8 cellular contexts compared by ENCODE assay signal in genomic region chr7:74026406-74027123, GRCh38. TPM values are rescaled to one million over a fixed set of nuclear protein-coding genes. Genes with fewer than 3 reads are reported as not detected.
DNase-seq lines count a peak whose midpoint lies in the region; ATAC-seq and TF ChIP-seq lines count a peak whose summit lies in the region.

No MANE protein-coding gene starts in this region.

- H3K27me3 ChIP-seq in SJCRH30 = no peaks in the 10 kb centered on the region
- no peaks in the 10 kb centered on the region for H3K27me3 ChIP-seq in ovary
- H3K27me3 ChIP-seq in testis = no peaks in the 10 kb centered on the region

- no peaks in the 10 kb centered on the region for H3K9me3 ChIP-seq in SJCRH30 (replicated peaks)
- no peaks in the 10 kb centered on the region for H3K9me3 ChIP-seq in ovary
- no peaks in the 10 kb centered on the region for H3K9me3 ChIP-seq in testis

- TF ChIP-seq EP300 in ovary (IDR thresholded peaks at IDR 0.05) = no peak

- peak overlapping the region; percentile 58; the same call in 1 of the 2 replicates for H3K27ac ChIP-seq in SJCRH30
- H3K27ac ChIP-seq in ovary = peak overlapping the region; percentile 34 to 89
- peak overlapping the region; percentile 74 to 80 for H3K27ac ChIP-seq in testis

- H3K4me3 ChIP-seq in SJCRH30 (0 out of 2 replicates have a peak overlapping the region, but pooled peaks have one; percentile 61), ovary (no peak overlapping the region), testis (no peak overlapping the region)

- WGBS in ovary, 3 donors = 12 to 13% (median 12%) methylated on average over 14 of the region's 14 CpGs
- 24 to 32% methylated on average over 12 to 14 of the region's 14 CpGs for WGBS in testis, 2 donors

- H3K4me1 ChIP-seq in SJCRH30 = peaks cover 41% of the 10 kb centered on the region
- H3K4me1 ChIP-seq in ovary (ENCODE audit: insufficient read depth) = peaks cover 35% of the 10 kb centered on the region
- peaks cover 45% of the 10 kb centered on the region for H3K4me1 ChIP-seq in testis

- intact Hi-C loops in ovary (cut with DNase I) = loop anchor here (5.0 to 10.0 kb wide), 4 partner anchors 51 to 162 kb away; partner anchors contain the start of gene TMEM270 (in 1 of the 4)
- intact Hi-C loops in testis (cut with DNase I; ENCODE audit: low total_unique reads) = loop anchor here (5.0 kb wide), 1 partner anchor 134 kb away; no protein-coding TSS in a partner anchor

- DNase-seq in DMS 273 treated with DMSO at 0.1 percent for 48 hours (lab: John Stamatoyannopoulos, UW) (peak; percentile 43), SJCRH30 (peak; percentile 82 to 90), germinal center (ENCODE audit: low spot score) (peak; percentile 76), ovary (peak; percentile 80 to 92 (median 90)), testis (peak; percentile 89)
- DNase-seq in activated naive CD4-positive, alpha-beta T cell treated with Interleukin-2 at 50 U/mL for 16 hours = peak; percentile 68

- TF ChIP-seq POLR2A in ovary (IDR thresholded peaks at IDR 0.05) (no peak), testis (IDR thresholded peaks at IDR 0.05) (no peak)

- ATAC-seq in HG03432 (IDR thresholded peaks at IDR 0.05; ENCODE audit: unreplicated experiment) (peak; percentile 61), GM21390 (IDR thresholded peaks at IDR 0.05; ENCODE audit: unreplicated experiment) (no peak)

- TF ChIP-seq CTCF in ovary (IDR thresholded peaks at IDR 0.05) = peak; percentile 89 to 95 (median 94)
- peak; percentile 90 to 97 (median 96) for TF ChIP-seq CTCF in testis (IDR thresholded peaks at IDR 0.05)

- H3K36me3 ChIP-seq in SJCRH30 = no peaks in the 10 kb centered on the region
- no peaks in the 10 kb centered on the region for H3K36me3 ChIP-seq in ovary
- H3K36me3 ChIP-seq in testis (ENCODE audit: low read depth, missing control alignments) = no peaks in the 10 kb centered on the region

RNA-seq across cellular contexts. Expression of gene ELN, which starts 1.4 kb away (rescaled TPM):
- 100 and 110 TPM in 2 replicates for total RNA-seq in SJCRH30 (2014; rRNA removed; shearing (Covaris generic))
- 10 to 100 TPM; 17.6 to 51.5 (median 39.1) TPM for total RNA-seq in ovary
- polyA plus RNA-seq in ovary = 10 to 100 TPM; 13.2 to 38.1 TPM
- 10 to 100 TPM; 24.6 to 35.2 TPM for total RNA-seq in testis
- polyA plus RNA-seq in testis (ENCODE audit: insufficient read depth, low read depth, low replicate concordance) = 55.9 TPM

RNA-seq across cellular contexts. Expression of gene LIMK1, which starts 57.0 kb away (rescaled TPM):
- 43.2 and 43.4 TPM in 2 replicates for total RNA-seq in SJCRH30 (2014; rRNA removed; shearing (Covaris generic))
- total RNA-seq in ovary (10 to 100 TPM in 6 of 7 donors, 1 to 10 TPM in 1; 8.2 to 38.7 (median 29.1) TPM), testis (10 to 100 TPM; 42.4 to 54.8 TPM)
- polyA plus RNA-seq in ovary (10 to 100 TPM in 1 of 2 donors, 1 to 10 TPM in 1; 7.6 to 16.5 TPM), testis (ENCODE audit: insufficient read depth, low read depth, low replicate concordance) (38.6 TPM)
